ENCODE assay signal across 10 cellular contexts in the genomic region with DNA sequence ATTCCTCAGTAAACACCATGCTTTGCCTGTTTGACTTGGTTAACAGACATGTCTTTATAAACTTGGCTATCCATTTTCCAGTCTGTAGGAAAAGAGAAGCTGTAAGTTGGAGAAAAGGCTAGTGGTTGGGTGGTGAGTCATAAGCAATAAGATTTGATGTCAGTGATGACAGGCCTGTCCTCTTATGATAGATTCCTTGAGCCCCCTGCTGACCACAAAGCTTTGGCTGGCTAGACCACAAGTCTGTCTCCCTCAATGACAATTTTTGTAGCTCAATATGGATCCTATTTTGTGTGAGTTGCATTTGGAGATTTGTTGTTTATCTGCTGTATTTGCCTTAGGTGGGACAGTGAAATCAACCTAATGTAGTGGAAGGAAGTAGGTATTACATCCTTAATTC.
DNase-seq lines count a peak whose midpoint lies in the region; ATAC-seq and TF ChIP-seq lines count a peak whose summit lies in the region.
"Had no signal": no experiment of that assay in that cellular context is flagged by ENCODE, and none has a peak within 500 bp of the region (broad histone marks: within the 10 kb centered on the region; RNA-seq: fewer than 3 reads in every experiment).

No MANE protein-coding gene starts in this region.

- CTCF ChIA-PET in activated B cell treated with CpG ODN at 0.5 μM for 24 hours (lab: Charles Lee), result no interaction called here

- peaks cover 7% of the 10 kb centered on the region for H3K9me3 Mint-ChIP-seq in activated B cell treated with CpG ODN at 0.5 μM for 24 hours

- H3K27me3 Mint-ChIP-seq in activated B cell treated with CpG ODN at 0.5 μM for 24 hours, result no peaks in the 10 kb centered on the region

- POLR2A ChIA-PET in activated B cell treated with CpG ODN at 0.5 μM for 24 hours (lab: Charles Lee), result interaction anchor here (0.7 to 1.6 kb wide), 2 partner anchors 13 to 1798 kb away, joined by 3 read pairs; no protein-coding TSS in a partner anchor

- H3K36me3 Mint-ChIP-seq in activated B cell treated with CpG ODN at 0.5 μM for 24 hours (ENCODE audit: low read depth), result peaks cover 44% of the 10 kb centered on the region

- H3K4me3 Mint-ChIP-seq in activated B cell treated with CpG ODN at 0.5 μM for 24 hours, result no peak overlapping the region

- ATAC-seq in activated B cell treated with CpG ODN at 0.5 μM for 24 hours (ENCODE audit: low read depth) (no peak), GM21447 (IDR thresholded peaks at IDR 0.05; ENCODE audit: unreplicated experiment) (no peak), HG02885 (IDR thresholded peaks at IDR 0.05; ENCODE audit: poor library complexity, unreplicated experiment) (no peak), GM18867 (IDR thresholded peaks at IDR 0.05; ENCODE audit: unreplicated experiment) (no peak), omental fat pad (ENCODE audit: low FRiP score) (no peak)

- TF ChIP-seq CTCF in activated B cell treated with CpG ODN at 0.5 μM for 24 hours (IDR thresholded peaks at IDR 0.05) (no peak), omental fat pad (IDR thresholded peaks at IDR 0.05) (no peak)

- peaks cover 23% of the 10 kb centered on the region for H3K4me1 Mint-ChIP-seq in activated B cell treated with CpG ODN at 0.5 μM for 24 hours

- peak overlapping the region; percentile 6 for H3K27ac Mint-ChIP-seq in activated B cell treated with CpG ODN at 0.5 μM for 24 hours

- DNase-seq in CD1c-positive myeloid dendritic cell (ENCODE audit: extremely low spot score), result peak; percentile 62
- peak; percentile 20 for DNase-seq in HS-5 (ENCODE audit: low read depth)
- no peak for DNase-seq in activated B cell treated with CpG ODN at 0.5 μM for 24 hours
- DNase-seq in iris pigment epithelial cell (ENCODE audit: low read depth), result peak; percentile 87
- DNase-seq in omental fat pad (ENCODE audit: low spot score), result no peak
- DNase-seq: NCI-H187 treated with DMSO at 0.1 percent for 48 hours, pancreas had no signal

- intact Hi-C loops in activated B cell treated with CpG ODN at 0.5 μM for 24 hours (cut with micrococcal nuclease), result no loop called here

Comparison
In these comparisons a context has a peak if more than half of its experiments do, and no peak if none do; other contexts are left out.
1. DNase-seq: peak in CD1c-positive myeloid dendritic cell (single experiment), HS-5 (single experiment) and iris pigment epithelial cell (single experiment); none in activated B cell treated with CpG ODN at 0.5 μM for 24 hours (single experiment) and omental fat pad (single experiment).